Comparison of ENCODE assay signal across 14 cellular contexts in genomic region chr20:35039146-35039545, GRCh38. TPM values are rescaled to one million over a fixed set of nuclear protein-coding genes. Genes with fewer than 3 reads are reported as not detected.
A peak's percentile ranks its signal among the peaks of the same experiment; 100 is the strongest.
DNase-seq lines count a peak whose midpoint lies in the region; ATAC-seq, FAIRE-seq and TF ChIP-seq lines count a peak whose summit lies in the region.
"Had no signal": no experiment of that assay in that cellular context is flagged by ENCODE, and none has a peak within 500 bp of the region (broad histone marks: within the 10 kb centered on the region; RNA-seq: fewer than 3 reads in every experiment).

No MANE protein-coding gene starts in this region.

- H3K4me3 ChIP-seq in CD4-positive, alpha-beta memory T cell (ENCODE audit: low read length in 2 of 2): no peak overlapping the region
- H3K4me3 ChIP-seq in dorsolateral prefrontal cortex (no peak overlapping the region), testis (no peak overlapping the region)
- H3K4me3 ChIP-seq: ascending aorta had no signal

- H3K36me3 ChIP-seq in CD4-positive, alpha-beta memory T cell (ENCODE audit: insufficient read depth, low read length): peaks cover 29% of the 10 kb centered on the region
- H3K36me3 ChIP-seq in testis (ENCODE audit: low read depth, missing control alignments): no peaks in the 10 kb centered on the region

- peaks cover 0 to 6% (median 0%) of the 10 kb centered on the region in 4 donors for H3K4me1 Mint-ChIP-seq in CD4-positive, alpha-beta memory T cell
- peaks cover 0 to 9% of the 10 kb centered on the region in 2 donors for H3K4me1 Mint-ChIP-seq in natural killer cell treated with Interleukin-12 subunit alpha and Interleukin-12 subunit beta and Interleukin-15 and Interleukin-18, amount 100 ng/mL, for 72 hours (ENCODE audit: low read depth in 2 of 2)

- FAIRE-seq in GM12891 (lab: Jason Lieb, UNC): no peak
- FAIRE-seq: urothelium cell line had no signal

- WGBS in testis, 2 donors: 85 to 94% methylated on average over 1 of the region's 1 CpG

- H3K27me3 ChIP-seq in CD4-positive, alpha-beta memory T cell (ENCODE audit: insufficient read depth, low read length): no peaks in the 10 kb centered on the region
- H3K27me3 ChIP-seq in dorsolateral prefrontal cortex (no peaks in the 10 kb centered on the region), testis (no peaks in the 10 kb centered on the region)
- H3K27me3 ChIP-seq: ascending aorta had no signal

- H3K27ac ChIP-seq in CD4-positive, alpha-beta memory T cell (ENCODE audit: low read depth, low read length): no peak overlapping the region
- peak overlapping the region in 44 of 59 donors; percentile 1 to 100 (median 53) for H3K27ac ChIP-seq in dorsolateral prefrontal cortex
- H3K27ac ChIP-seq in testis: no peak overlapping the region
- H3K27ac ChIP-seq: ascending aorta had no signal

- no peaks in the 10 kb centered on the region for H3K9me3 Mint-ChIP-seq in CD4-positive, alpha-beta memory T cell
- H3K9me3 Mint-ChIP-seq in natural killer cell treated with Interleukin-12 subunit alpha and Interleukin-12 subunit beta and Interleukin-15 and Interleukin-18, amount 100 ng/mL, for 72 hours: no peaks in the 10 kb centered on the region

- POLR2A ChIA-PET in CD4-positive, alpha-beta memory T cell (lab: Charles Lee; ENCODE audit: partially characterized antibody): interaction anchor here (1.4 kb wide), 1 partner anchor 11 kb away, joined by 4 read pairs; no protein-coding TSS in a partner anchor

- H3K27ac Mint-ChIP-seq in CD4-positive, alpha-beta memory T cell: peak overlapping the region in 5 of 7 donors; percentile 38 to 69 (median 56)
- peak overlapping the region; percentile 34 to 73 for H3K27ac Mint-ChIP-seq in natural killer cell treated with Interleukin-12 subunit alpha and Interleukin-12 subunit beta and Interleukin-15 and Interleukin-18, amount 100 ng/mL, for 72 hours

- no peak overlapping the region for H3K4me3 Mint-ChIP-seq in CD4-positive, alpha-beta memory T cell
- no peak overlapping the region for H3K4me3 Mint-ChIP-seq in natural killer cell treated with Interleukin-12 subunit alpha and Interleukin-12 subunit beta and Interleukin-15 and Interleukin-18, amount 100 ng/mL, for 72 hours

- TF ChIP-seq POLR2A in GM12891 (IDR thresholded peaks at IDR 0.05; ENCODE audit: low read depth, low read length) (no peak), testis (IDR thresholded peaks at IDR 0.05) (no peak)

- no peak for ATAC-seq in natural killer cell treated with Interleukin-12 subunit alpha and Interleukin-12 subunit beta and Interleukin-15 and Interleukin-18, amount 100 ng/mL, for 72 hours

- intact Hi-C loops in CD4-positive, alpha-beta memory T cell (cut with micrococcal nuclease): no loop called here
- intact Hi-C loops in dorsolateral prefrontal cortex (cut with DNase I) (no loop called here), testis (cut with DNase I; ENCODE audit: low total_unique reads) (no loop called here)

- CTCF ChIA-PET in CD4-positive, alpha-beta memory T cell (lab: Charles Lee; ENCODE audit: partially characterized antibody): interaction anchor here (0.8 to 1.5 kb wide), 2 partner anchors 12 to 57 kb away, joined by 3 read pairs; no protein-coding TSS in a partner anchor

- TF ChIP-seq CTCF in dorsolateral prefrontal cortex (IDR thresholded peaks at IDR 0.05 in 54 of 56, conservative IDR thresholded peaks at IDR 0.05 in 2 of 56; ENCODE audit: low read depth in 1 of 56, partially characterized antibody in 56 of 56) (no peak), testis (IDR thresholded peaks at IDR 0.05) (no peak)

- H3K27me3 Mint-ChIP-seq in CD4-positive, alpha-beta memory T cell: no peaks in the 10 kb centered on the region
- no peaks in the 10 kb centered on the region for H3K27me3 Mint-ChIP-seq in natural killer cell treated with Interleukin-12 subunit alpha and Interleukin-12 subunit beta and Interleukin-15 and Interleukin-18, amount 100 ng/mL, for 72 hours

- no peaks in the 10 kb centered on the region for H3K4me1 ChIP-seq in CD4-positive, alpha-beta memory T cell (ENCODE audit: insufficient read depth, low read length)
- H3K4me1 ChIP-seq in testis: no peaks in the 10 kb centered on the region
- H3K4me1 ChIP-seq: ascending aorta had no signal

- DNase-seq in CD4-positive, alpha-beta memory T cell: no peak
- DNase-seq in HPDE6-E6E7 (ENCODE audit: extremely low spot score) (peak; percentile 73), dorsolateral prefrontal cortex (no peak), NCI-H2196 treated with DMSO at 0.1 percent for 48 hours (lab: John Stamatoyannopoulos, UW; ENCODE audit: unreplicated experiment) (no peak), GM12891 (ENCODE audit: insufficient read length, low spot score) (no peak), A172 (ENCODE audit: low spot score) (no peak), testis (no peak)
- no peak for DNase-seq in natural killer cell treated with Interleukin-12 subunit alpha and Interleukin-12 subunit beta and Interleukin-15 and Interleukin-18, amount 100 ng/mL, for 72 hours (ENCODE audit: low spot score)
- DNase-seq: activated T-cell treated with anti-CD3 and anti-CD28 coated beads, Interleukin-2, amount 50 U/mL, for 48 hours; C1 segment of cervical spinal cord; NCI-H1417; NCI-H510A treated with DMSO at 0.1 percent for 48 hours had no signal

- H3K36me3 Mint-ChIP-seq in CD4-positive, alpha-beta memory T cell: peaks cover 25 to 57% of the 10 kb centered on the region in 2 donors
- H3K36me3 Mint-ChIP-seq in natural killer cell treated with Interleukin-12 subunit alpha and Interleukin-12 subunit beta and Interleukin-15 and Interleukin-18, amount 100 ng/mL, for 72 hours: peaks cover 11% of the 10 kb centered on the region

- H3K9me3 ChIP-seq in CD4-positive, alpha-beta memory T cell (ENCODE audit: control insufficient read depth in 1 of 2, low read length in 2 of 2): no peaks in the 10 kb centered on the region
- H3K9me3 ChIP-seq in testis: no peaks in the 10 kb centered on the region
- H3K9me3 ChIP-seq: ascending aorta had no signal

TF ChIP-seq in GM12891, 5 proteins besides CTCF, POLR2A, EP300 and RAD21:
- TF ChIP-seq POU2F2 (IDR thresholded peaks at IDR 0.05; ENCODE audit: low read depth, low read length) (no peak), POLR2AphosphoS5 (IDR thresholded peaks at IDR 0.05; ENCODE audit: low read depth, low read length) (no peak), SPI1 (IDR thresholded peaks at IDR 0.05; ENCODE audit: low read depth, low read length) (no peak), TAF1 (IDR thresholded peaks at IDR 0.05; ENCODE audit: low read depth, low read length) (no peak), PAX5 (IDR thresholded peaks at IDR 0.05; ENCODE audit: insufficient read depth, low read length, severe bottlenecking) (no peak)

RNA-seq across cellular contexts. Expression of gene TRPC4AP, which starts 53.5 kb away (rescaled TPM):
- total RNA-seq in CD4-positive, alpha-beta memory T cell: 10 to 100 TPM; 61.2 to 63.0 TPM
- polyA plus RNA-seq in CD4-positive, alpha-beta memory T cell: 10 to 100 TPM; 64.5 to 81.6 TPM
- total RNA-seq in dorsolateral prefrontal cortex: 10 to 100 TPM; 43.4 to 98.1 (median 66.6) TPM
- 10 to 100 TPM; 62.8 to 86.4 TPM for total RNA-seq in natural killer cell treated with Interleukin-12 subunit alpha and Interleukin-12 subunit beta and Interleukin-15 and Interleukin-18, amount 100 ng/mL, for 72 hours
- polyA plus RNA-seq in GM12891 (2012; ENCODE audit: low read depth, missing spikeins): 32.3 TPM
- total RNA-seq in A172 (2014; rRNA removed; shearing (Covaris generic)): 48.6 and 51.8 TPM in 2 replicates
- 10 to 100 TPM; 76.6 to 78.4 TPM for total RNA-seq in testis
- 68.8 TPM for polyA plus RNA-seq in testis (ENCODE audit: insufficient read depth, low read depth, low replicate concordance)

Comparison
In these comparisons a context has a peak if more than half of its experiments do, and no peak if none do; other contexts are left out.
1. H3K27ac ChIP-seq: peak in dorsolateral prefrontal cortex (44 of 59); none in CD4-positive, alpha-beta memory T cell (single experiment) and testis (0 of 2).